Comparison of ENCODE assay signal across 8 cellular contexts in the genomic region with DNA sequence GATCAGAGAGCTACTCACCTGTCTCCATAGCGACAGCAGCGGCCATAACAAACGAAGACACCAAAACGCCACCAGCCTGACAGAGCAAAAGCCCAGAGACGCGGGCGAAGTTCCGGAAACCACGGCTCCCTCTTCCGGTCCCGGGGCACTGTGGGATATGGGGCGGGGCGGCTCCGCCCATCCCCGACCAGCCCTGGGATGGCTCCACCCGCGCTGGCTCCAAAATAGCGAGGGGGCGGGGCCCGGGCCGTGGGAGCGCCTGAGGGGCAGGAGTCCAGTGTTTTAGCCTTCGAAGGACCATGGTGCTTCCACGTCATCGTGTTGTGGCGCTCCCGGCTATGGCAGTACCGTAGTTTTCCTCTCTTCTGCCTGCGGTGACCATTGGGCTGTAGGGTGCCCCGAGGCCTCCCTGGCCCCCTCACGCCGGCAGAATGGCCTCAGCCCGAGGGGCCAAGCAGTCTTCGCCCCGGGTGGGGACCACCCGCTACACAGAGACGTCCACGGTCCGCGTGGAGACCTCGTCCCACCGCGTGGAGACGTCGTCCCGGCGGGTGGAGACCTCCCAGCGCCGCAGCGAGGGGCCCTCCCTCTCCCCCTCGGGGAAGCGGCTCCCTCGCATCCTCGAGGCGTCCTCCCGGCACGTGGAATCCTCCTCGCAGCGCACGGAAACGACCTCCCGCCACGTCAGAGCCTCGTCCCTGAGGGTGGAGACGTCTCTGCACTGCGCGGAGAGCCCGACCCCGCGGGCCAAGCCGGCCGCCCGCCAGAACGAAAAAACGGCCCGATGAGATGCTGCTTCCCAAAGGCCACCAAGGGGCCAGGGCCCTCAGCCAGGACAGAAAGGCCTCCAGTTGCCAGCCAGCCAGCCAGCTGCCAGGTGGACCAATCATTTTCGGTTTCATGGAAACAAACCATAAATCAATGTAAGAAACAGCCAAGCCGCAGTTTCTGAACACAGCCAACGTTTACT. TPM values are rescaled to one million over a fixed set of nuclear protein-coding genes. Genes with fewer than 3 reads are reported as not detected.
DNase-seq lines count a peak whose midpoint lies in the region; ATAC-seq and TF ChIP-seq lines count a peak whose summit lies in the region.

Gene C17orf100, plus strand, starts transcription at position 280 of the 970 bp plus-strand sequence. Its CDS starts 152 bp downstream, at position 432.
Gene MED31, minus strand, starts transcription at position 123 of the 970 bp plus-strand sequence. Its CDS starts 77 bp downstream, at position 46.

- H3K4me1 ChIP-seq in heart right ventricle (peaks cover 8 to 65% (median 40%) of the 10 kb centered on the region in 9 donors), upper lobe of left lung (peaks cover 27 to 40% (median 33%) of the 10 kb centered on the region in 4 donors)

- H3K27ac ChIP-seq in heart right ventricle: peak within 1 kb of the TSS; percentile 32 to 93 (median 74)
- peak within 1 kb of the TSS; percentile 80 to 94 (median 92) for H3K27ac ChIP-seq in upper lobe of left lung

- H3K4me3 ChIP-seq in GM12875 (ENCODE audit: low read depth, low read length) (peak within 1 kb of the TSS; percentile 61), heart right ventricle (peak within 1 kb of the TSS; percentile 54 to 93 (median 72)), upper lobe of left lung (peak within 1 kb of the TSS; percentile 70 to 95 (median 73))

- peak; percentile 89 for ATAC-seq in HG02840 (IDR thresholded peaks at IDR 0.05; ENCODE audit: low FRiP score, unreplicated experiment)
- ATAC-seq in T-cell (replicated peaks in 1 of 4): peak; percentile 90 to 96 (median 96)
- ATAC-seq in heart right ventricle: peak; percentile 99 to 100 (median 99)
- peak; percentile 99 for ATAC-seq in upper lobe of left lung (ENCODE audit: low FRiP score in 2 of 2)

- H3K27me3 Mint-ChIP-seq in T-cell: no peaks in the 10 kb centered on the region

- H3K9me3 ChIP-seq in heart right ventricle: no peaks in the 10 kb centered on the region
- H3K9me3 ChIP-seq in upper lobe of left lung: no peaks in the 10 kb centered on the region

- H3K27ac Mint-ChIP-seq in T-cell: peak within 1 kb of the TSS; percentile 99

- 7 to 9% methylated on average over 79 of the region's 79 CpGs for WGBS in heart right ventricle, 2 donors
- 4 to 6% methylated on average over 7 to 43 of the region's 79 CpGs for WGBS in upper lobe of left lung, 2 donors

- H3K4me1 Mint-ChIP-seq in T-cell: peaks cover 65 to 77% (median 72%) of the 10 kb centered on the region in 3 donors

- CTCF ChIA-PET in T-cell (lab: Charles Lee): interaction anchor here (0.6 to 2.3 kb wide), 3 partner anchors 10 to 922 kb away, joined by 3 to 10 read pairs (median 3); partner anchors contain the start of genes KIAA0753 (in 1 of the 2) and TXNDC17 (in 1 of the 2)

- no peak for TF ChIP-seq CTCF in GM12875 (IDR thresholded peaks at IDR 0.05; ENCODE audit: borderline replicate concordance, insufficient read depth, low read depth, low read length)
- no peak for TF ChIP-seq CTCF in heart right ventricle (IDR thresholded peaks at IDR 0.05)
- TF ChIP-seq CTCF in upper lobe of left lung (IDR thresholded peaks at IDR 0.05): peak in 2 of 6 experiments; percentile 7 to 13

- TF ChIP-seq EP300 in upper lobe of left lung (IDR thresholded peaks at IDR 0.05): peak in 1 of 4 donors; percentile 42

- peaks cover 26% of the 10 kb centered on the region for H3K36me3 Mint-ChIP-seq in T-cell

- H3K27me3 ChIP-seq in heart right ventricle (peaks cover 0 to 47% (median 24%) of the 10 kb centered on the region in 7 donors), upper lobe of left lung (peaks cover 0 to 6% (median 2%) of the 10 kb centered on the region in 4 donors)

- intact Hi-C loops in heart right ventricle (cut with DNase I) (loop anchor here in 1 of 10 donors (5.0 kb wide), 1 partner anchor 371 kb away; the partner anchor contains the start of gene BCL6B), posterior cingulate gyrus (cut with DNase I) (loop anchor here (1.0 to 5.0 kb wide), 2 partner anchors 10 to 1214 kb away; partner anchors contain the start of genes C1QBP and TXNDC17)

- H3K36me3 ChIP-seq in heart right ventricle (peaks cover 0 to 35% (median 0%) of the 10 kb centered on the region in 9 donors), upper lobe of left lung (peaks cover 0 to 26% (median 3%) of the 10 kb centered on the region in 4 donors)

- POLR2A ChIA-PET in T-cell (lab: Charles Lee): interaction anchor here (0.5 to 1.5 kb wide), 6 partner anchors 10 to 1269 kb away, joined by 3 to 31 read pairs (median 4); partner anchors contain the start of genes KIAA0753 (in 1 of the 2), TXNDC17 (in 1 of the 2) and XAF1 (in 1 of the 2)

- H3K4me3 Mint-ChIP-seq in T-cell: peak within 1 kb of the TSS; percentile 97 to 99 (median 98)

- H3K9me3 Mint-ChIP-seq in T-cell: no peaks in the 10 kb centered on the region

- DNase-seq in NCI-H146 (lab: John Stamatoyannopoulos, UW) (peak; percentile 92), T-cell (peak; percentile 85 to 95 (median 91)), amniotic epithelial cell (ENCODE audit: low read depth) (peak; percentile 81), heart right ventricle (peak; percentile 95 to 97), posterior cingulate gyrus (peak; percentile 89 to 99 (median 95)), upper lobe of left lung (peak; percentile 96 to 99)

- TF ChIP-seq POLR2A in upper lobe of left lung (IDR thresholded peaks at IDR 0.05): peak in 3 of 4 donors; percentile 47 to 80 (median 47)

RNA-seq across cellular contexts. Expression of gene C17orf100, which starts in this region (rescaled TPM):
- total RNA-seq in T-cell: 1 to 10 TPM; 1.1 to 3.5 (median 2.8) TPM
- total RNA-seq in heart right ventricle: 1 to 10 TPM in 1 of 10 donors, under 1 TPM in 8, not detected in 1; 0.30 to 1.2 (median 0.57) TPM
- 1 to 10 TPM in 1 of 2 donors, under 1 TPM in 1; 0.99 to 1.4 TPM for polyA plus RNA-seq in heart right ventricle
- total RNA-seq in upper lobe of left lung: 1 to 10 TPM in 3 of 6 donors, under 1 TPM in 3; 0.78 to 7.3 (median 1.3) TPM

RNA-seq across cellular contexts. Expression of gene MED31, which starts in this region (rescaled TPM):
- 10 to 100 TPM; 18.9 to 26.3 (median 22.1) TPM for total RNA-seq in T-cell
- total RNA-seq in heart right ventricle: 10 to 100 TPM in 8 of 10 donors, 1 to 10 TPM in 2; 8.4 to 17.5 (median 14.2) TPM
- 10 to 100 TPM; 17.5 to 18.6 TPM for polyA plus RNA-seq in heart right ventricle
- total RNA-seq in upper lobe of left lung: 10 to 100 TPM in 3 of 6 donors, 1 to 10 TPM in 3; 1.8 to 22.9 (median 13.2) TPM

Comparison
In these comparisons a context has a peak if more than half of its experiments do, and no peak if none do; other contexts are left out.
1. Peak in every context shown above with its lines: DNase-seq, ATAC-seq, H3K4me3 ChIP-seq and H3K27ac ChIP-seq.